2 cellular contexts compared by ENCODE assay signal in genomic region chr16:80924372-80924978, GRCh38.
A peak's percentile ranks its signal among the peaks of the same experiment; 100 is the strongest.
TF ChIP-seq lines count a peak whose summit lies in the region.

No MANE protein-coding gene starts in this region.

TF ChIP-seq in HCT116, 20 proteins besides CTCF, POLR2A, EP300 and RAD21 (continued from another document):
- TF ChIP-seq SP1 (IDR thresholded peaks at IDR 0.05; ENCODE audit: low read depth) (no peak), CEBPB (IDR thresholded peaks at IDR 0.05; ENCODE audit: low read depth) (no peak), SIN3A (IDR thresholded peaks at IDR 0.05; ENCODE audit: low read depth) (no peak), YY1 (IDR thresholded peaks at IDR 0.05; ENCODE audit: extremely low read depth, insufficient replicate concordance, low read depth, low read length) (peak; percentile 16), EZH2phosphoT487 (IDR thresholded peaks at IDR 0.05; ENCODE audit: borderline replicate concordance) (no peak), FOSL1 (IDR thresholded peaks at IDR 0.05; ENCODE audit: low read depth) (no peak), TCF7L2 (IDR thresholded peaks at IDR 0.05; ENCODE audit: borderline replicate concordance, extremely low read depth, insufficient read depth, insufficient read length) (no peak), EGR1 (IDR thresholded peaks at IDR 0.05; ENCODE audit: low read depth) (no peak)
- TF ChIP-seq, protein P1, sequence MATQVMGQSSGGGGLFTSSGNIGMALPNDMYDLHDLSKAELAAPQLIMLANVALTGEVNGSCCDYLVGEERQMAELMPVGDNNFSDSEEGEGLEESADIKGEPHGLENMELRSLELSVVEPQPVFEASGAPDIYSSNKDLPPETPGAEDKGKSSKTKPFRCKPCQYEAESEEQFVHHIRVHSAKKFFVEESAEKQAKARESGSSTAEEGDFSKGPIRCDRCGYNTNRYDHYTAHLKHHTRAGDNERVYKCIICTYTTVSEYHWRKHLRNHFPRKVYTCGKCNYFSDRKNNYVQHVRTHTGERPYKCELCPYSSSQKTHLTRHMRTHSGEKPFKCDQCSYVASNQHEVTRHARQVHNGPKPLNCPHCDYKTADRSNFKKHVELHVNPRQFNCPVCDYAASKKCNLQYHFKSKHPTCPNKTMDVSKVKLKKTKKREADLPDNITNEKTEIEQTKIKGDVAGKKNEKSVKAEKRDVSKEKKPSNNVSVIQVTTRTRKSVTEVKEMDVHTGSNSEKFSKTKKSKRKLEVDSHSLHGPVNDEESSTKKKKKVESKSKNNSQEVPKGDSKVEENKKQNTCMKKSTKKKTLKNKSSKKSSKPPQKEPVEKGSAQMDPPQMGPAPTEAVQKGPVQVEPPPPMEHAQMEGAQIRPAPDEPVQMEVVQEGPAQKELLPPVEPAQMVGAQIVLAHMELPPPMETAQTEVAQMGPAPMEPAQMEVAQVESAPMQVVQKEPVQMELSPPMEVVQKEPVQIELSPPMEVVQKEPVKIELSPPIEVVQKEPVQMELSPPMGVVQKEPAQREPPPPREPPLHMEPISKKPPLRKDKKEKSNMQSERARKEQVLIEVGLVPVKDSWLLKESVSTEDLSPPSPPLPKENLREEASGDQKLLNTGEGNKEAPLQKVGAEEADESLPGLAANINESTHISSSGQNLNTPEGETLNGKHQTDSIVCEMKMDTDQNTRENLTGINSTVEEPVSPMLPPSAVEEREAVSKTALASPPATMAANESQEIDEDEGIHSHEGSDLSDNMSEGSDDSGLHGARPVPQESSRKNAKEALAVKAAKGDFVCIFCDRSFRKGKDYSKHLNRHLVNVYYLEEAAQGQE (IDR thresholded peaks at IDR 0.05; ENCODE audit: low read depth), result no peak

TF ChIP-seq in K562, 482 proteins besides CTCF, POLR2A, EP300 and RAD21 (continued from another document):
- TF ChIP-seq CTCFL (IDR thresholded peaks at IDR 0.05; ENCODE audit: borderline replicate concordance, insufficient read depth, low read depth, low read length, poor library complexity, severe bottlenecking) (peak; percentile 56), L3MBTL2 (IDR thresholded peaks at IDR 0.05) (no peak), PKNOX1 (IDR thresholded peaks at IDR 0.05) (peak; percentile 48; the same call in 1 of the 2 replicates)
